Comparison of ENCODE assay signal across 17 cellular contexts in genomic region chr21:31992391-31992790, GRCh38.
DNase-seq lines count a peak whose midpoint lies in the region; TF ChIP-seq lines count a peak whose summit lies in the region.
"Had no signal": no experiment of that assay in that cellular context is flagged by ENCODE, and none has a peak within 500 bp of the region (broad histone marks: within the 10 kb centered on the region; RNA-seq: fewer than 3 reads in every experiment).

No MANE protein-coding gene starts in this region.

- H3K4me2 ChIP-seq in mesendoderm (ENCODE audit: low read length), result no peak overlapping the region

- H3K4ac ChIP-seq in mesendoderm (ENCODE audit: low read depth, low read length), result no peak overlapping the region

- H3K4me3 ChIP-seq in HEK293 (ENCODE audit: low read depth, low read length) (no peak overlapping the region), mesendoderm (ENCODE audit: low read length) (no peak overlapping the region)
- H3K4me3 ChIP-seq: GM23248 had no signal

- H3K18ac ChIP-seq in mesendoderm (ENCODE audit: low read length), result no peak overlapping the region

- H3K4me1 Mint-ChIP-seq in nephron progenitor cell, result peaks cover 32% of the 10 kb centered on the region
- H3K4me1 Mint-ChIP-seq: CD14-positive monocyte had no signal

- no peak overlapping the region for H3K4me3 Mint-ChIP-seq in nephron progenitor cell
- H3K4me3 Mint-ChIP-seq: CD14-positive monocyte; CD8-positive, alpha-beta T cell had no signal

- no peak overlapping the region for H3K56ac ChIP-seq in mesendoderm (ENCODE audit: low read length)

- H3K9me3 Mint-ChIP-seq in nephron progenitor cell, result no peaks in the 10 kb centered on the region
- H3K9me3 Mint-ChIP-seq: CD8-positive, alpha-beta T cell had no signal

- H3K9ac ChIP-seq in mesendoderm (ENCODE audit: low read length), result no peak overlapping the region
- H3K9ac ChIP-seq: GM23248 had no signal

- WGBS in mesendoderm (ENCODE audit: extremely low coverage, insufficient coverage, low lambda C conversion rate), result no CpG with 5 or more reads among the region's 11 CpGs

- no peak overlapping the region for H2BK5ac ChIP-seq in mesendoderm (ENCODE audit: low read length)

- no peaks in the 10 kb centered on the region for H3K79me2 ChIP-seq in mesendoderm (ENCODE audit: control insufficient read depth, insufficient read depth, low read length)

- no peak overlapping the region for H2BK120ac ChIP-seq in mesendoderm (ENCODE audit: low read depth, low read length)

- no peak overlapping the region for H3K23ac ChIP-seq in mesendoderm (ENCODE audit: low read length)

- DNase-seq in inferior parietal cortex (ENCODE audit: extremely low spot score) (peak; percentile 44), nephron progenitor cell (no peak), putamen (ENCODE audit: low spot score) (peak; percentile 12), NCI-H748 (lab: John Stamatoyannopoulos, UW; ENCODE audit: unreplicated experiment) (no peak), NCI-H345 (lab: John Stamatoyannopoulos, UW) (no peak), germinal center (ENCODE audit: low spot score) (no peak), mesendoderm (no peak)
- DNase-seq: CD8-positive, alpha-beta T cell; COR-L47; DMS153; DMS79 treated with DMSO at 0.1 percent for 48 hours; EL; GM23248 had no signal

- peak overlapping the region; percentile 42 for H3K27ac Mint-ChIP-seq in nephron progenitor cell
- H3K27ac Mint-ChIP-seq: CD14-positive monocyte; CD8-positive, alpha-beta T cell had no signal

- TF ChIP-seq CTCF in HEK293 (tag by site-specific recombination; IDR thresholded peaks at IDR 0.05) (no peak), nephron progenitor cell (IDR thresholded peaks at IDR 0.05) (no peak)

- POLR2A ChIA-PET in HEK293 (lab: Yijun Ruan, JAX), result no interaction called here

- peaks cover 58% of the 10 kb centered on the region for H3K36me3 Mint-ChIP-seq in nephron progenitor cell (ENCODE audit: low read depth)
- H3K36me3 Mint-ChIP-seq: CD14-positive monocyte; CD8-positive, alpha-beta T cell had no signal

- H3K27me3 ChIP-seq in mesendoderm (ENCODE audit: insufficient read depth, low read length, poor library complexity), result no peaks in the 10 kb centered on the region

- CTCF ChIA-PET in HEK293 (lab: Yijun Ruan, JAX), result interaction anchor here (0.6 to 1.4 kb wide), 3 partner anchors 11 to 266 kb away, joined by 3 to 4 read pairs (median 4); no protein-coding TSS in a partner anchor

- H2BK15ac ChIP-seq in mesendoderm (replicated peaks; ENCODE audit: low read depth), result no peak overlapping the region

- H3K9me3 ChIP-seq in HEK293 (ENCODE audit: control insufficient read depth, insufficient read depth, low read depth, low read length), result no peaks in the 10 kb centered on the region

- no peak overlapping the region for H2AK5ac ChIP-seq in mesendoderm (ENCODE audit: low read length)

- no peak overlapping the region for H4K8ac ChIP-seq in mesendoderm (ENCODE audit: low read depth, low read length)

- no peaks in the 10 kb centered on the region for H3K27me3 Mint-ChIP-seq in nephron progenitor cell (ENCODE audit: low read depth, poor library complexity)

- H3K79me1 ChIP-seq in mesendoderm (ENCODE audit: low read length), result no peaks in the 10 kb centered on the region

- H4K5ac ChIP-seq in mesendoderm (ENCODE audit: low read length), result no peak overlapping the region

- H3K4me1 ChIP-seq in HEK293 (ENCODE audit: control insufficient read depth, insufficient read depth, low read length), result no peaks in the 10 kb centered on the region
- no peaks in the 10 kb centered on the region for H3K4me1 ChIP-seq in mesendoderm (ENCODE audit: control insufficient read depth, low read depth, low read length)

- H3K27ac ChIP-seq in HEK293 (ENCODE audit: extremely low read depth, low read depth, low read length), result no peak overlapping the region
- no peak overlapping the region for H3K27ac ChIP-seq in mesendoderm (ENCODE audit: low read depth, low read length)
- H3K27ac ChIP-seq: 22Rv1, GM23248, HL-60 had no signal

- H3K36me3 ChIP-seq in HEK293 (ENCODE audit: control insufficient read depth in 2 of 2, insufficient read depth in 1 of 2, low read length in 2 of 2) (peaks cover 0 to 15% of the 10 kb centered on the region in 2 experiments; a peak in 2 of 3 replicates), mesendoderm (ENCODE audit: control insufficient read depth, insufficient read depth, low read length) (no peaks in the 10 kb centered on the region)

TF ChIP-seq in HEK293, 187 proteins besides CTCF, POLR2A, EP300 and RAD21:
- TF ChIP-seq, protein P1, sequence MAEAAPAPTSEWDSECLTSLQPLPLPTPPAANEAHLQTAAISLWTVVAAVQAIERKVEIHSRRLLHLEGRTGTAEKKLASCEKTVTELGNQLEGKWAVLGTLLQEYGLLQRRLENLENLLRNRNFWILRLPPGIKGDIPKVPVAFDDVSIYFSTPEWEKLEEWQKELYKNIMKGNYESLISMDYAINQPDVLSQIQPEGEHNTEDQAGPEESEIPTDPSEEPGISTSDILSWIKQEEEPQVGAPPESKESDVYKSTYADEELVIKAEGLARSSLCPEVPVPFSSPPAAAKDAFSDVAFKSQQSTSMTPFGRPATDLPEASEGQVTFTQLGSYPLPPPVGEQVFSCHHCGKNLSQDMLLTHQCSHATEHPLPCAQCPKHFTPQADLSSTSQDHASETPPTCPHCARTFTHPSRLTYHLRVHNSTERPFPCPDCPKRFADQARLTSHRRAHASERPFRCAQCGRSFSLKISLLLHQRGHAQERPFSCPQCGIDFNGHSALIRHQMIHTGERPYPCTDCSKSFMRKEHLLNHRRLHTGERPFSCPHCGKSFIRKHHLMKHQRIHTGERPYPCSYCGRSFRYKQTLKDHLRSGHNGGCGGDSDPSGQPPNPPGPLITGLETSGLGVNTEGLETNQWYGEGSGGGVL (tag by site-specific recombination; IDR thresholded peaks at IDR 0.05), result no peak
- peak; percentile 52; the same call in 1 of the 2 replicates for TF ChIP-seq EGR2 (tag by site-specific recombination; IDR thresholded peaks at IDR 0.05; ENCODE audit: low read depth)
- TF ChIP-seq REPIN1 (tag by site-specific recombination; IDR thresholded peaks at IDR 0.05; ENCODE audit: low read depth), result no peak
- TF ChIP-seq ZNF211 (tag by site-specific recombination; IDR thresholded peaks at IDR 0.05; ENCODE audit: low read depth), result no peak
- no peak for TF ChIP-seq ZNF335 (tag by site-specific recombination; conservative IDR thresholded peaks at IDR 0.05)

Comparison
In these comparisons a context has a peak if more than half of its experiments do, and no peak if none do; other contexts are left out.
1. DNase-seq: peak in inferior parietal cortex (single experiment) and putamen (single experiment); none in nephron progenitor cell (single experiment), NCI-H748 (single experiment), NCI-H345 (single experiment), germinal center (single experiment) and mesendoderm (single experiment).